In genomic region chr6:36592221-36592655, GRCh38 we compare ENCODE assay signal across 10 cellular contexts. TPM values are rescaled to one million over a fixed set of nuclear protein-coding genes. Genes with fewer than 3 reads are reported as not detected.
DNase-seq lines count a peak whose midpoint lies in the region; ATAC-seq, FAIRE-seq and TF ChIP-seq lines count a peak whose summit lies in the region.
"Had no signal": no experiment of that assay in that cellular context is flagged by ENCODE, and none has a peak within 500 bp of the region (broad histone marks: within the 10 kb centered on the region; RNA-seq: fewer than 3 reads in every experiment).

No MANE protein-coding gene starts in this region.

- H3K9me3 ChIP-seq in OCI-LY3 (ENCODE audit: insufficient read depth, low read length), result no peaks in the 10 kb centered on the region

- H3K9me3 Mint-ChIP-seq in naive B cell, result peaks cover 0 to 4% (median 0%) of the 10 kb centered on the region in 7 donors

- H3K36me3 ChIP-seq in OCI-LY3 (replicated peaks; ENCODE audit: low read depth, low read length), result peaks cover 27% of the 10 kb centered on the region

- no peak for FAIRE-seq in frontal cortex (lab: Jason Lieb, UNC)
- FAIRE-seq: TTC549 had no signal

- H4K20me1 ChIP-seq in OCI-LY3 (ENCODE audit: insufficient read depth, low read length), result peaks cover 26% of the 10 kb centered on the region

- no peak overlapping the region for H3K4me3 ChIP-seq in OCI-LY3 (ENCODE audit: low read length)

- peak; percentile 37 for ATAC-seq in GM21515 (IDR thresholded peaks at IDR 0.05; ENCODE audit: unreplicated experiment)
- ATAC-seq in naive B cell (ENCODE audit: low read depth in 2 of 2), result peak in 1 of 2 donors; percentile 3
- ATAC-seq: left colon had no signal

- DNase-seq in GM10266 (ENCODE audit: extremely low spot score), result peak; percentile 42
- DNase-seq in naive B cell, result peak; percentile 25
- no peak for DNase-seq in KG1 (lab: John Stamatoyannopoulos, UW)
- no peak for DNase-seq in medulla oblongata (ENCODE audit: extremely low spot score)
- DNase-seq in NCI-H187 treated with DMSO at 0.1 percent for 48 hours (lab: John Stamatoyannopoulos, UW), result no peak
- no peak for DNase-seq in frontal cortex (ENCODE audit: low spot score in 2 of 2)
- DNase-seq: left colon had no signal

- peaks cover 22% of the 10 kb centered on the region for H3K4me1 ChIP-seq in OCI-LY3 (ENCODE audit: low read length)

- no peak overlapping the region for H3K27ac ChIP-seq in OCI-LY3 (ENCODE audit: low read length)

- peaks cover 16 to 18% of the 10 kb centered on the region in 2 donors for H3K36me3 Mint-ChIP-seq in naive B cell

- peak overlapping the region; percentile 71 to 92 (median 84) for H3K4me3 Mint-ChIP-seq in naive B cell

- H3K9ac ChIP-seq in OCI-LY3 (ENCODE audit: low read length), result no peak overlapping the region

- H3K27me3 ChIP-seq in OCI-LY3 (ENCODE audit: low read depth, low read length), result no peaks in the 10 kb centered on the region

- peaks cover 31 to 36% (median 33%) of the 10 kb centered on the region in 3 donors for H3K4me1 Mint-ChIP-seq in naive B cell

- H3K27ac Mint-ChIP-seq in naive B cell, result peak overlapping the region; percentile 93 to 100 (median 98)

- TF ChIP-seq CTCF in GM10266 (IDR thresholded peaks at IDR 0.05; ENCODE audit: control insufficient read depth, insufficient read depth, low read depth, missing control alignments) (no peak), OCI-LY3 (IDR thresholded peaks at IDR 0.05; ENCODE audit: low read depth, low read length) (no peak)

- H2AFZ ChIP-seq in OCI-LY3 (ENCODE audit: low read depth, low read length), result no peak overlapping the region

- H3K79me2 ChIP-seq in OCI-LY3 (ENCODE audit: low read length), result peaks cover 31% of the 10 kb centered on the region

- peak overlapping the region; percentile 91; the same call in 1 of the 2 replicates for H3K4me2 ChIP-seq in OCI-LY3 (ENCODE audit: low read length)

- no peaks in the 10 kb centered on the region for H3K27me3 Mint-ChIP-seq in naive B cell

RNA-seq across cellular contexts. Expression of gene SRSF3, which starts 1.9 kb away (rescaled TPM):
- polyA plus RNA-seq in naive B cell (ENCODE audit: low read depth in 6 of 6), result 100 to 1,000 TPM; 246 to 396 (median 285) TPM
- total RNA-seq in frontal cortex, result 217 TPM

RNA-seq across cellular contexts. Expression of gene STK38, which starts 45.0 kb away (rescaled TPM):
- polyA plus RNA-seq in naive B cell (ENCODE audit: low read depth in 6 of 6), result 10 to 100 TPM; 16.8 to 57.7 (median 36.3) TPM
- total RNA-seq in frontal cortex, result 9.8 TPM

Comparison
In these comparisons a context has a peak if more than half of its experiments do, and no peak if none do; other contexts are left out.
1. DNase-seq: peak in GM10266 (single experiment) and naive B cell (single experiment); none in KG1 (single experiment), medulla oblongata (single experiment), NCI-H187 treated with DMSO at 0.1 percent for 48 hours (single experiment) and frontal cortex (0 of 2).